In genomic region chr15:26081758-26082068, GRCh38 we compare ENCODE assay signal across 9 cellular contexts.
DNase-seq lines count a peak whose midpoint lies in the region; ATAC-seq, FAIRE-seq and TF ChIP-seq lines count a peak whose summit lies in the region.
"Had no signal": no experiment of that assay in that cellular context is flagged by ENCODE, and none has a peak within 500 bp of the region (broad histone marks: within the 10 kb centered on the region; RNA-seq: fewer than 3 reads in every experiment).

No MANE protein-coding gene starts in this region.

- 46 to 54% methylated on average over 5 of the region's 5 CpGs for WGBS in upper lobe of left lung, 2 donors

- FAIRE-seq in kidney (lab: Jason Lieb, UNC): no peak

- peak overlapping the region; percentile 59 to 92 (median 89) for H3K4me3 Mint-ChIP-seq in CD4-positive, CD25-positive, alpha-beta regulatory T cell

- peak overlapping the region; percentile 78 for H3K4me3 ChIP-seq in CD4-positive, CD25-positive, alpha-beta regulatory T cell (ENCODE audit: low read depth, low read length)
- peak overlapping the region; percentile 83 for H3K4me3 ChIP-seq in coronary artery
- H3K4me3 ChIP-seq in neuron (ENCODE audit: low read length): peak overlapping the region; percentile 32
- no peak overlapping the region for H3K4me3 ChIP-seq in kidney (ENCODE audit: low read length in 2 of 2)
- peak overlapping the region in 1 of 4 donors; percentile 68 for H3K4me3 ChIP-seq in upper lobe of left lung

- H2AFZ ChIP-seq in neuron (ENCODE audit: low read depth, low read length): no peak overlapping the region

- H3K4me1 ChIP-seq in CD4-positive, CD25-positive, alpha-beta regulatory T cell (ENCODE audit: control insufficient read depth, insufficient read depth, low read length, poor library complexity, severe bottlenecking): peaks cover 5% of the 10 kb centered on the region
- H3K4me1 ChIP-seq in neuron (ENCODE audit: insufficient read depth, low read length) (peaks cover 9% of the 10 kb centered on the region), kidney (ENCODE audit: control insufficient read depth in 1 of 2, insufficient read depth in 1 of 2, low read depth in 1 of 2, low read length in 2 of 2) (no peaks in the 10 kb centered on the region), upper lobe of left lung (peaks cover 0 to 7% (median 0%) of the 10 kb centered on the region in 4 donors)

- no peak for TF ChIP-seq EP300 in upper lobe of left lung (IDR thresholded peaks at IDR 0.05)

- no peak for TF ChIP-seq POLR2A in upper lobe of left lung (IDR thresholded peaks at IDR 0.05)

- no peak overlapping the region for H3K27ac ChIP-seq in CD4-positive, CD25-positive, alpha-beta regulatory T cell (ENCODE audit: insufficient read depth, low read length, poor library complexity, severe bottlenecking)
- H3K27ac ChIP-seq in KOPT-K1 (ENCODE audit: low read depth, low read length, poor library complexity, severe bottlenecking) (peak overlapping the region; percentile 72), coronary artery (peak overlapping the region in 1 of 2 donors; percentile 91), kidney (ENCODE audit: low read depth in 2 of 2, low read length in 2 of 2) (no peak overlapping the region), upper lobe of left lung (no peak overlapping the region)

- H3K9me3 ChIP-seq in CD4-positive, CD25-positive, alpha-beta regulatory T cell (ENCODE audit: control insufficient read depth in 2 of 2, low read length in 2 of 2): no peaks in the 10 kb centered on the region
- H3K9me3 ChIP-seq in KOPT-K1 (ENCODE audit: insufficient read depth, low read length, poor library complexity, severe bottlenecking) (no peaks in the 10 kb centered on the region), neuron (ENCODE audit: low read length) (no peaks in the 10 kb centered on the region), kidney (ENCODE audit: control insufficient read depth in 1 of 2, low read length in 2 of 2) (no peaks in the 10 kb centered on the region), upper lobe of left lung (no peaks in the 10 kb centered on the region)
- H3K9me3 ChIP-seq: adrenal gland had no signal

- DNase-seq in CD4-positive, CD25-positive, alpha-beta regulatory T cell: no peak
- DNase-seq in coronary artery (ENCODE audit: low spot score) (no peak), T1000 (lab: John Stamatoyannopoulos, UW) (no peak), kidney (no peak), upper lobe of left lung (no peak)

- no peaks in the 10 kb centered on the region for H3K36me3 Mint-ChIP-seq in CD4-positive, CD25-positive, alpha-beta regulatory T cell

- no peaks in the 10 kb centered on the region for H3K27me3 Mint-ChIP-seq in CD4-positive, CD25-positive, alpha-beta regulatory T cell

- intact Hi-C loops in kidney (cut with DNase I): no loop called here

- no peak for ATAC-seq in CD4-positive, CD25-positive, alpha-beta regulatory T cell (ENCODE audit: low read depth in 2 of 2)
- ATAC-seq in GM21576 (IDR thresholded peaks at IDR 0.05; ENCODE audit: unreplicated experiment) (no peak), upper lobe of left lung (ENCODE audit: low FRiP score in 2 of 2) (no peak)

- H3K4me1 Mint-ChIP-seq in CD4-positive, CD25-positive, alpha-beta regulatory T cell: peaks cover 9 to 45% (median 18%) of the 10 kb centered on the region in 4 donors

- no peaks in the 10 kb centered on the region for H3K36me3 ChIP-seq in CD4-positive, CD25-positive, alpha-beta regulatory T cell (ENCODE audit: control insufficient read depth, insufficient read depth, low read length)
- no peaks in the 10 kb centered on the region for H3K36me3 ChIP-seq in KOPT-K1 (ENCODE audit: insufficient read depth, low read length)
- H3K36me3 ChIP-seq in neuron (ENCODE audit: insufficient read depth, low read length): no peaks in the 10 kb centered on the region
- no peaks in the 10 kb centered on the region for H3K36me3 ChIP-seq in kidney (ENCODE audit: control insufficient read depth in 1 of 2, insufficient read depth in 2 of 2, low read length in 2 of 2)
- H3K36me3 ChIP-seq in upper lobe of left lung: no peaks in the 10 kb centered on the region
- H3K36me3 ChIP-seq: adrenal gland had no signal

- TF ChIP-seq CTCF in coronary artery (IDR thresholded peaks at IDR 0.05): no peak
- TF ChIP-seq CTCF in kidney (IDR thresholded peaks at IDR 0.05; ENCODE audit: borderline replicate concordance, extremely low read depth, insufficient read depth): no peak
- no peak for TF ChIP-seq CTCF in upper lobe of left lung (IDR thresholded peaks at IDR 0.05)

- H3K9me3 Mint-ChIP-seq in CD4-positive, CD25-positive, alpha-beta regulatory T cell: peaks cover 0 to 4% (median 0%) of the 10 kb centered on the region in 7 donors

- peak overlapping the region; percentile 92 to 100 (median 96) for H3K27ac Mint-ChIP-seq in CD4-positive, CD25-positive, alpha-beta regulatory T cell

- H3K9ac ChIP-seq in kidney (ENCODE audit: low read length in 2 of 2): no peak overlapping the region

- H3K27me3 ChIP-seq in CD4-positive, CD25-positive, alpha-beta regulatory T cell (ENCODE audit: control insufficient read depth, insufficient read depth, low read length): no peaks in the 10 kb centered on the region
- H3K27me3 ChIP-seq in neuron (ENCODE audit: insufficient read depth, low read length): no peaks in the 10 kb centered on the region
- no peaks in the 10 kb centered on the region for H3K27me3 ChIP-seq in upper lobe of left lung
- H3K27me3 ChIP-seq: adrenal gland had no signal

Comparison
In these comparisons a context has a peak if more than half of its experiments do, and no peak if none do; other contexts are left out.
1. H3K4me3 ChIP-seq: peak in CD4-positive, CD25-positive, alpha-beta regulatory T cell (single experiment), coronary artery (single experiment) and neuron (single experiment); none in kidney (0 of 2).